In genomic region chr2:197838036-197838435, GRCh38 we compare ENCODE assay signal across 1 cellular context.
TF ChIP-seq lines count a peak whose summit lies in the region.

No MANE protein-coding gene starts in this region.

TF ChIP-seq in K562, 482 proteins besides CTCF, POLR2A, EP300 and RAD21 (continued from another document):
- TF ChIP-seq CREB3L1 (IDR thresholded peaks at IDR 0.05; ENCODE audit: borderline replicate concordance, low read depth) (no peak), NFE2 (IDR thresholded peaks at IDR 0.05; ENCODE audit: low read depth) (no peak), U2AF2 (optimal IDR thresholded peaks at IDR 0.05; ENCODE audit: low read depth, low read length) (no peak), KLF16 (IDR thresholded peaks at IDR 0.05) (no peak)
